Comparison of ENCODE assay signal across 29 cellular contexts in the genomic region with DNA sequence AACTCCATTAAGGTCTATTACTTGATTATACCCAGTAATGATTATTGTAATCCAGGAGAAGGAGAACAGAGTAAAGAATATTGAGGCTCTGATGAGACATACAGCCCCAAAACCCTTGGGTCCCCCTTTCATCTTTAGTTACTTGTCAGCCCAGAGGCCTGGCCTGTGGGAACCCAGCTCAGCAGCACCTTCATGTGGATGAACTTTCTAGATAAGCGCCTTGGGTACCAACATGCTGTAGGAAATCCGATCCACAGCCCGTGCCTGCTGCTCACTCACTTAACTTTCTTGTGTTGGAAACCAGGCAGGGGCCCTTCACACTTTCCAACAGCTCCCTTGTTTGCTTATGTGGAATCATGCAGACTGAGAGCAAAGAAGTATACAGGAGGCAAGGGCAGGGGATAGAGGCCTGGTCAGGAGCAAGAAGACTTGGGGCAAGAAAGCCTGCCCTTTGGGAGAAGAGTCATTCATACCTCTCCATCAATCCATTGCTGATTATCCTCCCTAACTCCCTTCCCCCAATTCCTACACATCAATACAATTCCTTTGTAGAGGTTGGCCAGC.
DNase-seq lines count a peak whose midpoint lies in the region; ATAC-seq, FAIRE-seq and TF ChIP-seq lines count a peak whose summit lies in the region.
"Had no signal": no experiment of that assay in that cellular context is flagged by ENCODE, and none has a peak within 500 bp of the region (broad histone marks: within the 10 kb centered on the region; RNA-seq: fewer than 3 reads in every experiment).

No MANE protein-coding gene starts in this region.

- no peak for DNase-seq in D721Med (ENCODE audit: insufficient read length, low spot score)
- no peak for DNase-seq in OCI-LY7 (ENCODE audit: low spot score)
- DNase-seq in iPS DF 19.7 (ENCODE audit: low read depth, low spot score) = peak; percentile 23
- DNase-seq in activated CD8-positive, alpha-beta T cell treated with anti-CD3 and anti-CD28 coated beads for 36 hours = no peak
- no peak for DNase-seq in RKO (ENCODE audit: low spot score)
- DNase-seq: ACHN; activated B cell treated with CpG ODN at 0.5 μM for 24 hours; activated CD4-positive, alpha-beta T cell treated with anti-CD3 and anti-CD28 coated beads, Interleukin-2, amount 50 U/mL, for 1 hour; activated naive CD4-positive, alpha-beta T cell; activated T-cell treated with anti-CD3 and anti-CD28 coated beads, Interleukin-2, amount 50 U/mL, for 72 hours; cerebellar nuclear complex; GF-D8; IMR-90; midbrain; naive thymus-derived CD4-positive, alpha-beta T cell; NCI-H1092 treated with DMSO at 0.1 percent for 48 hours; NCI-H2029; NCI-H510A; NK-92 treated with Interleukin-12 subunit alpha and Interleukin-12 subunit beta, amount 100 ng/mL, for 24 hours; retina; SIG-M5; stimulated activated naive CD8-positive, alpha-beta T cell treated with anti-CD3 and anti-CD28 coated beads, Interleukin-15, Interleukin-2, amounts not matched to agents 100 U/mL and 50 U/mL, for 24 hours had no signal

- H3K9me3 ChIP-seq in OCI-LY7 (ENCODE audit: low read length) = no peaks in the 10 kb centered on the region
- H3K9me3 ChIP-seq: BLaER1 had no signal

- no peaks in the 10 kb centered on the region for H4K20me1 ChIP-seq in OCI-LY7 (ENCODE audit: insufficient read depth, low read length)
- H4K20me1 ChIP-seq: BLaER1 had no signal

- CTCF ChIA-PET in OCI-LY7 (lab: Charles Lee; ENCODE audit: unreplicated experiment) = no interaction called here
- CTCF ChIA-PET in activated CD8-positive, alpha-beta T cell treated with anti-CD3 and anti-CD28 coated beads for 36 hours (lab: Charles Lee) = no interaction called here

- ATAC-seq in GM18511 (IDR thresholded peaks at IDR 0.05; ENCODE audit: unreplicated experiment) = peak; percentile 42
- ATAC-seq in GM18519 (IDR thresholded peaks at IDR 0.05; ENCODE audit: low FRiP score, unreplicated experiment) = no peak
- no peak for ATAC-seq in activated CD8-positive, alpha-beta T cell treated with anti-CD3 and anti-CD28 coated beads for 36 hours
- ATAC-seq: activated T-cell treated with anti-CD3 and anti-CD28 coated beads, Interleukin-2, amount 50 U/mL, for 72 hours; naive thymus-derived CD4-positive, alpha-beta T cell; Panc1; stimulated activated naive CD8-positive, alpha-beta T cell treated with anti-CD3 and anti-CD28 coated beads, Interleukin-15, Interleukin-2, amounts not matched to agents 100 U/mL and 50 U/mL, for 24 hours had no signal

- H3K36me3 Mint-ChIP-seq in activated CD8-positive, alpha-beta T cell treated with anti-CD3 and anti-CD28 coated beads for 36 hours (ENCODE audit: low read depth) = no peaks in the 10 kb centered on the region
- H3K36me3 Mint-ChIP-seq: naive thymus-derived CD4-positive, alpha-beta T cell had no signal

- no peak overlapping the region for H2AFZ ChIP-seq in OCI-LY7 (ENCODE audit: low read length)

- H3K4me3 Mint-ChIP-seq in activated CD8-positive, alpha-beta T cell treated with anti-CD3 and anti-CD28 coated beads for 36 hours = no peak overlapping the region
- H3K4me3 Mint-ChIP-seq: activated B cell treated with CpG ODN at 0.5 μM for 24 hours; activated T-cell treated with anti-CD3 and anti-CD28 coated beads, Interleukin-2, amount 50 U/mL, for 72 hours; naive thymus-derived CD4-positive, alpha-beta T cell had no signal

- POLR2A ChIA-PET in OCI-LY7 (lab: Charles Lee) = interaction anchor here (0.8 kb wide), 1 partner anchor 24 kb away, joined by 3 read pairs; no protein-coding TSS in a partner anchor
- POLR2A ChIA-PET in activated CD8-positive, alpha-beta T cell treated with anti-CD3 and anti-CD28 coated beads for 36 hours (lab: Charles Lee) = no interaction called here

- H3K79me2 ChIP-seq in OCI-LY7 (ENCODE audit: insufficient read depth, low read depth, low read length) = no peaks in the 10 kb centered on the region

- no peaks in the 10 kb centered on the region for H3K9me3 Mint-ChIP-seq in activated CD8-positive, alpha-beta T cell treated with anti-CD3 and anti-CD28 coated beads for 36 hours
- H3K9me3 Mint-ChIP-seq: activated B cell treated with CpG ODN at 0.5 μM for 24 hours had no signal

- H3K4me1 Mint-ChIP-seq in activated CD8-positive, alpha-beta T cell treated with anti-CD3 and anti-CD28 coated beads for 36 hours (ENCODE audit: low read depth) = no peaks in the 10 kb centered on the region
- H3K4me1 Mint-ChIP-seq: activated B cell treated with CpG ODN at 0.5 μM for 24 hours; naive thymus-derived CD4-positive, alpha-beta T cell had no signal

- H3K4me3 ChIP-seq in OCI-LY7 (ENCODE audit: low read depth, low read length, poor library complexity, severe bottlenecking) = no peak overlapping the region
- H3K4me3 ChIP-seq: BLaER1, skin epidermis had no signal

- H3K27ac Mint-ChIP-seq in activated CD8-positive, alpha-beta T cell treated with anti-CD3 and anti-CD28 coated beads for 36 hours = no peak overlapping the region
- H3K27ac Mint-ChIP-seq: activated B cell treated with CpG ODN at 0.5 μM for 24 hours; activated T-cell treated with anti-CD3 and anti-CD28 coated beads, Interleukin-2, amount 50 U/mL, for 72 hours; naive thymus-derived CD4-positive, alpha-beta T cell had no signal

- intact Hi-C loops in OCI-LY7 (cut with micrococcal nuclease; ENCODE audit: unreplicated experiment) = no loop called here
- intact Hi-C loops in activated CD8-positive, alpha-beta T cell treated with anti-CD3 and anti-CD28 coated beads for 36 hours (cut with micrococcal nuclease) = no loop called here

- H3K27me3 Mint-ChIP-seq in activated CD8-positive, alpha-beta T cell treated with anti-CD3 and anti-CD28 coated beads for 36 hours = no peaks in the 10 kb centered on the region
- H3K27me3 Mint-ChIP-seq: activated B cell treated with CpG ODN at 0.5 μM for 24 hours had no signal

- peak; percentile 2 for TF ChIP-seq CTCF in D721Med (IDR thresholded peaks at IDR 0.05; ENCODE audit: insufficient read depth, missing control alignments)
- TF ChIP-seq CTCF in OCI-LY7 (conservative IDR thresholded peaks at IDR 0.05; ENCODE audit: low read length) = peak; percentile 34; the same call in 1 of the 2 replicates
- no peak for TF ChIP-seq CTCF in activated CD8-positive, alpha-beta T cell treated with anti-CD3 and anti-CD28 coated beads for 36 hours (IDR thresholded peaks at IDR 0.05)

- H3K9me2 ChIP-seq in OCI-LY7 (ENCODE audit: insufficient read depth, low read length) = no peaks in the 10 kb centered on the region

- H3K4me2 ChIP-seq in OCI-LY7 (ENCODE audit: low read length) = no peak overlapping the region
- H3K4me2 ChIP-seq: BLaER1 had no signal

- no TSS peak for BruUV-seq in OCI-LY7 (replicated peaks; lab: Mats Ljungman, UMichigan)

- no peak overlapping the region for H3K27ac ChIP-seq in OCI-LY7 (ENCODE audit: low read depth, low read length, poor library complexity, severe bottlenecking)
- H3K27ac ChIP-seq: BLaER1 had no signal

- FAIRE-seq in D721Med (lab: Jason Lieb, UNC) = no peak
- FAIRE-seq: H54, keratinocyte had no signal

- no peaks in the 10 kb centered on the region for H3K4me1 ChIP-seq in OCI-LY7 (ENCODE audit: insufficient read depth, low read length, poor library complexity, severe bottlenecking)
- H3K4me1 ChIP-seq: BLaER1 had no signal

- no peaks in the 10 kb centered on the region for H3K36me3 ChIP-seq in OCI-LY7 (ENCODE audit: insufficient read depth, low read length)
- H3K36me3 ChIP-seq: BLaER1 had no signal
